Comparison of ENCODE assay signal across 19 cellular contexts in genomic region chr17:18056214-18056613, GRCh38.
"Had no signal": no experiment of that assay in that cellular context is flagged by ENCODE, and none has a peak within 500 bp of the region (broad histone marks: within the 10 kb centered on the region; RNA-seq: fewer than 3 reads in every experiment).

No MANE protein-coding gene starts in this region.

- ATAC-seq: left colon; mucosa of descending colon; naive thymus-derived CD8-positive, alpha-beta T cell; sciatic nerve; stimulated activated memory B cell treated with anti-CD40 and anti-IgM and Interleukin-4, amounts not matched to agents 10 μg/mL and 1 μg/mL and 100 μg/mL, for 72 hours; stimulated activated naive CD8-positive, alpha-beta T cell treated with anti-CD3 and anti-CD28 coated beads, Interleukin-15, amount 100 ng/mL, for 72 hours had no signal

- H3K27me3 Mint-ChIP-seq: naive thymus-derived CD8-positive, alpha-beta T cell; stimulated activated memory B cell treated with anti-CD40 and anti-IgM and Interleukin-4, amounts not matched to agents 10 μg/mL and 1 μg/mL and 100 μg/mL, for 72 hours; stimulated activated naive CD8-positive, alpha-beta T cell treated with anti-CD3 and anti-CD28 coated beads, Interleukin-15, amount 100 ng/mL, for 72 hours had no signal

- H3K4me2 ChIP-seq: hepatocyte had no signal

- H3K79me2 ChIP-seq: hepatocyte had no signal

- H3K9me3 ChIP-seq: mucosa of descending colon, neutrophil, spleen, testis, tibial nerve had no signal

- H3K4me3 Mint-ChIP-seq: naive thymus-derived CD8-positive, alpha-beta T cell; stimulated activated memory B cell treated with anti-CD40 and anti-IgM and Interleukin-4, amounts not matched to agents 10 μg/mL and 1 μg/mL and 100 μg/mL, for 72 hours; stimulated activated naive CD8-positive, alpha-beta T cell treated with anti-CD3 and anti-CD28 coated beads, Interleukin-15, amount 100 ng/mL, for 72 hours had no signal

- H3K27ac Mint-ChIP-seq: naive thymus-derived CD8-positive, alpha-beta T cell; stimulated activated memory B cell treated with anti-CD40 and anti-IgM and Interleukin-4, amounts not matched to agents 10 μg/mL and 1 μg/mL and 100 μg/mL, for 72 hours; stimulated activated naive CD8-positive, alpha-beta T cell treated with anti-CD3 and anti-CD28 coated beads, Interleukin-15, amount 100 ng/mL, for 72 hours had no signal

- H3K4me1 Mint-ChIP-seq: stimulated activated memory B cell treated with anti-CD40 and anti-IgM and Interleukin-4, amounts not matched to agents 10 μg/mL and 1 μg/mL and 100 μg/mL, for 72 hours; stimulated activated naive CD8-positive, alpha-beta T cell treated with anti-CD3 and anti-CD28 coated beads, Interleukin-15, amount 100 ng/mL, for 72 hours had no signal

- H3K27me3 ChIP-seq: hepatocyte, neutrophil, spleen, testis, tibial nerve had no signal

- DNase-seq: dermis blood vessel endothelial cell; erythroblast; foreskin melanocyte; head of caudate nucleus; left colon; mammary epithelial cell; mucosa of descending colon; naive thymus-derived CD8-positive, alpha-beta T cell; spleen; stimulated activated CD4-positive, alpha-beta T cell treated with anti-CD3 and anti-CD28 coated beads, Interleukin-15, amount 100 ng/mL, for 24 hours; stimulated activated CD4-positive, alpha-beta T cell treated with anti-CD3 and anti-CD28 coated beads, Interleukin-1b, Interleukin-23, amount 100 ng/mL, for 48 hours; stimulated activated CD4-positive, alpha-beta T cell treated with anti-CD3 and anti-CD28 coated beads, Interleukin-4, amount 100 ng/mL, for 24 hours; stimulated activated naive CD8-positive, alpha-beta T cell treated with anti-CD3 and anti-CD28 coated beads, Interleukin-15, amount 100 ng/mL, for 72 hours; testis had no signal

- H3K4me3 ChIP-seq: hepatocyte, mucosa of descending colon, spleen, testis, tibial nerve had no signal

- H2AFZ ChIP-seq: hepatocyte had no signal

- H3K9me3 Mint-ChIP-seq: naive thymus-derived CD8-positive, alpha-beta T cell; stimulated activated memory B cell treated with anti-CD40 and anti-IgM and Interleukin-4, amounts not matched to agents 10 μg/mL and 1 μg/mL and 100 μg/mL, for 72 hours; stimulated activated naive CD8-positive, alpha-beta T cell treated with anti-CD3 and anti-CD28 coated beads, Interleukin-15, amount 100 ng/mL, for 72 hours had no signal

- H3K4me1 ChIP-seq: spleen, testis, tibial nerve had no signal
